20 cellular contexts compared by ENCODE assay signal in genomic region chr20:14947536-14947935, GRCh38.
DNase-seq lines count a peak whose midpoint lies in the region; ATAC-seq and TF ChIP-seq lines count a peak whose summit lies in the region.
"Had no signal": no experiment of that assay in that cellular context is flagged by ENCODE, and none has a peak within 500 bp of the region (broad histone marks: within the 10 kb centered on the region; RNA-seq: fewer than 3 reads in every experiment).

No MANE protein-coding gene starts in this region.

- ATAC-seq in WTC11, result no peak

- in situ Hi-C loops in G401 (cut with HindIII; ENCODE audit: low sequenced_read_pairs), result no loop called here

- H3K4me3 ChIP-seq in mesodermal cell (ENCODE audit: extremely low read depth, insufficient read depth, low read length, poor library complexity, severe bottlenecking) (no peak overlapping the region), uterus (no peak overlapping the region), lower leg skin (ENCODE audit: low read depth, poor library complexity, severe bottlenecking) (no peak overlapping the region), hepatocyte (no peak overlapping the region)
- H3K4me3 ChIP-seq: BLaER1, GM12878 had no signal

- H3K4me1 ChIP-seq in mesodermal cell (ENCODE audit: control insufficient read depth, insufficient read depth, low read length, poor library complexity, severe bottlenecking) (peaks cover 28% of the 10 kb centered on the region), uterus (no peaks in the 10 kb centered on the region), hepatocyte (ENCODE audit: insufficient read depth) (peaks cover 2% of the 10 kb centered on the region)
- H3K4me1 ChIP-seq: BLaER1, Caco-2 had no signal

- H3K4me1 Mint-ChIP-seq in WTC11, result peaks cover 62% of the 10 kb centered on the region
- H3K4me1 Mint-ChIP-seq: CD8-positive, alpha-beta memory T cell had no signal

- no peaks in the 10 kb centered on the region for H3K9me2 ChIP-seq in hepatocyte (replicated peaks; ENCODE audit: insufficient read depth)

- no peaks in the 10 kb centered on the region for H3K79me2 ChIP-seq in hepatocyte

- H3K4me2 ChIP-seq in hepatocyte, result no peak overlapping the region
- H3K4me2 ChIP-seq: BLaER1 had no signal

- H3K9me3 ChIP-seq in mesodermal cell (ENCODE audit: control insufficient read depth, low read length) (no peaks in the 10 kb centered on the region), uterus (no peaks in the 10 kb centered on the region), hepatocyte (ENCODE audit: low read depth) (no peaks in the 10 kb centered on the region)
- H3K9me3 ChIP-seq: BLaER1, Caco-2 had no signal

- no peaks in the 10 kb centered on the region for H4K20me1 ChIP-seq in hepatocyte (ENCODE audit: insufficient read depth, poor library complexity, severe bottlenecking)
- H4K20me1 ChIP-seq: BLaER1 had no signal

- POLR2A ChIA-PET in WTC11 (lab: Charles Lee), result no interaction called here

- CTCF ChIA-PET in WTC11 (lab: Charles Lee), result interaction anchor here (0.9 to 2.1 kb wide), 5 partner anchors 28 to 610 kb away, joined by 3 to 5 read pairs (median 3); partner anchors contain the start of gene FLRT3

- H3K36me3 ChIP-seq in mesodermal cell (ENCODE audit: control insufficient read depth, insufficient read depth, low read length) (no peaks in the 10 kb centered on the region), uterus (no peaks in the 10 kb centered on the region), hepatocyte (replicated peaks; ENCODE audit: insufficient read depth, low read depth) (no peaks in the 10 kb centered on the region)
- H3K36me3 ChIP-seq: BLaER1 had no signal

- H3K27me3 Mint-ChIP-seq in WTC11 (ENCODE audit: low read depth), result no peaks in the 10 kb centered on the region
- H3K27me3 Mint-ChIP-seq: CD8-positive, alpha-beta memory T cell had no signal

- no peak for TF ChIP-seq CTCF in WTC11 (IDR thresholded peaks at IDR 0.05)
- no peak for TF ChIP-seq CTCF in uterus (IDR thresholded peaks at IDR 0.05)
- no peak for TF ChIP-seq CTCF in lower leg skin (IDR thresholded peaks at IDR 0.05)
- no peak for TF ChIP-seq CTCF in hepatocyte (IDR thresholded peaks at IDR 0.05; ENCODE audit: poor library complexity)

- H3K27me3 ChIP-seq in uterus, result no peaks in the 10 kb centered on the region
- no peaks in the 10 kb centered on the region for H3K27me3 ChIP-seq in hepatocyte
- H3K27me3 ChIP-seq: BLaER1 had no signal

- H3K36me3 Mint-ChIP-seq in WTC11, result no peaks in the 10 kb centered on the region
- H3K36me3 Mint-ChIP-seq: CD8-positive, alpha-beta memory T cell had no signal

- intact Hi-C loops in uterus (cut with DNase I; ENCODE audit: low total_unique reads) (no loop called here), lower leg skin (cut with DNase I; ENCODE audit: low total_unique reads) (loop anchor here (10.0 kb wide), 1 partner anchor 227 kb away; no protein-coding TSS in a partner anchor)

- peaks cover 6% of the 10 kb centered on the region for H3K9me3 Mint-ChIP-seq in WTC11

- H2AFZ ChIP-seq in hepatocyte, result no peak overlapping the region

- peak overlapping the region; percentile 70; the same call in 1 of the 2 replicates for H3K27ac Mint-ChIP-seq in WTC11
- H3K27ac Mint-ChIP-seq: CD8-positive, alpha-beta memory T cell; HFFc6 had no signal

- WGBS in mesodermal cell (ENCODE audit: insufficient coverage in 2 of 2), 2 experiments, result 78% methylated on average over 1 of the region's 1 CpG; no CpG with 5 or more reads in 1 of the 2 experiments
- WGBS in lower leg skin, 2 donors, result 87 to 100% methylated on average over 1 of the region's 1 CpG
- WGBS in hepatocyte (ENCODE audit: low lambda C conversion rate, missing lambda C conversion rate), result 58% methylated on average over 1 of the region's 1 CpG

- H3K27ac ChIP-seq in mesodermal cell (ENCODE audit: low read depth, low read length, severe bottlenecking) (peak overlapping the region; percentile 41), uterus (peak overlapping the region; percentile 10 to 46), hepatocyte (no peak overlapping the region)
- H3K27ac ChIP-seq: BLaER1, HL-60 had no signal

- no peak for TF ChIP-seq POLR2A in uterus (IDR thresholded peaks at IDR 0.05)
- no peak for TF ChIP-seq POLR2A in lower leg skin (IDR thresholded peaks at IDR 0.05)

- no peak overlapping the region for H3K4me3 Mint-ChIP-seq in WTC11
- H3K4me3 Mint-ChIP-seq: CD8-positive, alpha-beta memory T cell; HFFc6 had no signal

- DNase-seq in G401 (ENCODE audit: low spot score) (peak; percentile 23), WTC11 (ENCODE audit: low spot score) (no peak), uterus (no peak), foreskin melanocyte (no peak), lower leg skin (ENCODE audit: low spot score in 2 of 2) (no peak), hepatocyte (ENCODE audit: low spot score) (no peak)
- DNase-seq: 8988T; AML-193; Caco-2; CD8-positive, alpha-beta memory T cell; DMS53; GOT3; HCEC 1CT; HFFc6; IMR-90; KBM-7 had no signal

TF ChIP-seq in WTC11, 78 proteins besides CTCF, POLR2A, EP300 and RAD21:
- no peak for TF ChIP-seq ZNF138 (CRISPR knock-in tag; conservative IDR thresholded peaks at IDR 0.05)
- TF ChIP-seq NFATC4 (CRISPR knock-in tag; IDR thresholded peaks at IDR 0.05), result no peak
- no peak for TF ChIP-seq ZNF232 (CRISPR knock-in tag; IDR thresholded peaks at IDR 0.05)
- no peak for TF ChIP-seq ZBTB43 (CRISPR knock-in tag; IDR thresholded peaks at IDR 0.05)
- TF ChIP-seq AFF4 (CRISPR knock-in tag; IDR thresholded peaks at IDR 0.05; ENCODE audit: borderline replicate concordance), result no peak
- TF ChIP-seq IRF1 (CRISPR knock-in tag; IDR thresholded peaks at IDR 0.05), result no peak
- TF ChIP-seq NFYB (CRISPR knock-in tag; conservative IDR thresholded peaks at IDR 0.05; ENCODE audit: low read depth), result no peak
- TF ChIP-seq TP53 (CRISPR knock-in tag; IDR thresholded peaks at IDR 0.05), result no peak
- no peak for TF ChIP-seq RELA (CRISPR knock-in tag; IDR thresholded peaks at IDR 0.05; ENCODE audit: borderline replicate concordance)
- no peak for TF ChIP-seq ZMAT4 (CRISPR knock-in tag; IDR thresholded peaks at IDR 0.05)
- TF ChIP-seq CREM (CRISPR knock-in tag; IDR thresholded peaks at IDR 0.05), result no peak
- TF ChIP-seq ETV6 (CRISPR knock-in tag; IDR thresholded peaks at IDR 0.05), result no peak
